Comparison of ENCODE assay signal across 12 cellular contexts in genomic region chr13:76745246-76746200, GRCh38.
A peak's percentile ranks its signal among the peaks of the same experiment; 100 is the strongest.
DNase-seq lines count a peak whose midpoint lies in the region; ATAC-seq, FAIRE-seq and TF ChIP-seq lines count a peak whose summit lies in the region.
"Had no signal": no experiment of that assay in that cellular context is flagged by ENCODE, and none has a peak within 500 bp of the region (broad histone marks: within the 10 kb centered on the region; RNA-seq: fewer than 3 reads in every experiment).

No MANE protein-coding gene starts in this region.

- H3K9me3 Mint-ChIP-seq in activated T-cell treated with anti-CD3 and anti-CD28 coated beads, Interleukin-2, amount 50 U/mL, for 4 hours, result no peaks in the 10 kb centered on the region

- POLR2A ChIA-PET in endothelial cell of umbilical vein (lab: Charles Lee), result no interaction called here
- POLR2A ChIA-PET in A673 (lab: Charles Lee; ENCODE audit: low non-redundant PET), result no interaction called here

- H3K4me1 Mint-ChIP-seq in activated T-cell treated with anti-CD3 and anti-CD28 coated beads, Interleukin-2, amount 50 U/mL, for 4 hours (ENCODE audit: low read depth), result no peaks in the 10 kb centered on the region

- dilution Hi-C loops in endothelial cell of umbilical vein (cut with MboI; ENCODE audit: extremely low pct_ligation_motif_present, low sequenced_read_pairs), result no loop called here

- peak; percentile 37 for FAIRE-seq in endothelial cell of umbilical vein (lab: Jason Lieb, UNC)
- FAIRE-seq: pancreas had no signal

- H4K20me1 ChIP-seq in endothelial cell of umbilical vein (replicated peaks; ENCODE audit: control insufficient read depth, extremely low read depth, insufficient read depth, low read length), result no peaks in the 10 kb centered on the region

- TF ChIP-seq POLR2A in endothelial cell of umbilical vein (IDR thresholded peaks at IDR 0.05; ENCODE audit: low read depth, low read length), result no peak

- no peaks in the 10 kb centered on the region for H3K9me1 ChIP-seq in endothelial cell of umbilical vein (replicated peaks; ENCODE audit: control insufficient read depth, extremely low read depth, insufficient read depth, low read length)

- no peaks in the 10 kb centered on the region for H3K36me3 Mint-ChIP-seq in activated T-cell treated with anti-CD3 and anti-CD28 coated beads, Interleukin-2, amount 50 U/mL, for 4 hours (ENCODE audit: insufficient read depth)

- TF ChIP-seq CTCF in GM06990 (IDR thresholded peaks at IDR 0.05; ENCODE audit: insufficient read depth, low read length, poor library complexity, severe bottlenecking) (no peak), endothelial cell of umbilical vein (IDR thresholded peaks at IDR 0.05; ENCODE audit: extremely low read depth in 1 of 2, insufficient read depth in 1 of 2, low read depth in 1 of 2, low read length in 2 of 2) (no peak), A673 (conservative IDR thresholded peaks at IDR 0.05; ENCODE audit: low read depth, low read length) (no peak)

- H3K4me3 ChIP-seq in GM06990 (replicated peaks; ENCODE audit: low read depth, low read length) (peak overlapping the region; percentile 41), endothelial cell of umbilical vein (replicated peaks in 1 of 3; ENCODE audit: insufficient read depth in 1 of 3, low read depth in 1 of 3, low read length in 3 of 3) (no peak overlapping the region), A673 (ENCODE audit: low read depth, low read length, poor library complexity, severe bottlenecking) (no peak overlapping the region)
- H3K4me3 ChIP-seq: pancreas, thoracic aorta had no signal

- no peak overlapping the region for H2AFZ ChIP-seq in endothelial cell of umbilical vein (ENCODE audit: low read depth, low read length)

- peaks cover 5% of the 10 kb centered on the region for H3K27me3 Mint-ChIP-seq in activated T-cell treated with anti-CD3 and anti-CD28 coated beads, Interleukin-2, amount 50 U/mL, for 4 hours (ENCODE audit: low read depth)

- no peak overlapping the region for H3K9ac ChIP-seq in endothelial cell of umbilical vein (replicated peaks; ENCODE audit: extremely low read depth, insufficient read depth, low read length)

- no peak overlapping the region for H3K27ac ChIP-seq in endothelial cell of umbilical vein (ENCODE audit: insufficient read depth, low read depth, low read length)
- no peak overlapping the region for H3K27ac ChIP-seq in A673 (ENCODE audit: low read depth, low read length, poor library complexity, severe bottlenecking)
- H3K27ac ChIP-seq: C4-2B, epithelial cell of prostate, thoracic aorta had no signal

- no peaks in the 10 kb centered on the region for H3K9me3 ChIP-seq in endothelial cell of umbilical vein (replicated peaks; ENCODE audit: control insufficient read depth, insufficient read depth, low read length)
- no peaks in the 10 kb centered on the region for H3K9me3 ChIP-seq in A673 (ENCODE audit: low read depth, low read length, poor library complexity, severe bottlenecking)
- H3K9me3 ChIP-seq: pancreas had no signal

- H3K36me3 ChIP-seq in GM06990 (ENCODE audit: control insufficient read depth, insufficient read depth, low read length) (no peaks in the 10 kb centered on the region), endothelial cell of umbilical vein (ENCODE audit: control insufficient read depth in 2 of 2, extremely low read depth in 1 of 2, insufficient read depth in 2 of 2, low read length in 2 of 2) (no peaks in the 10 kb centered on the region), A673 (ENCODE audit: insufficient read depth, low read length, poor library complexity, severe bottlenecking) (no peaks in the 10 kb centered on the region)
- H3K36me3 ChIP-seq: pancreas, thoracic aorta had no signal

- DNase-seq in GM06990 (ENCODE audit: extremely low read depth, insufficient read length) (peak; percentile 76), endothelial cell of umbilical vein (ENCODE audit: low read depth, low spot score) (peak; percentile 60), DMS153 treated with DMSO at 0.1 percent for 48 hours (lab: John Stamatoyannopoulos, UW; ENCODE audit: unreplicated experiment) (no peak), A673 (ENCODE audit: low spot score) (no peak), COLO829 (ENCODE audit: low spot score) (no peak)
- no peak for DNase-seq in activated T-cell treated with anti-CD3 and anti-CD28 coated beads, Interleukin-2, amount 50 U/mL, for 4 hours
- DNase-seq: pancreas had no signal

- intact Hi-C loops in endothelial cell of umbilical vein (cut with micrococcal nuclease), result no loop called here
- intact Hi-C loops in A673 (cut with micrococcal nuclease; ENCODE audit: unreplicated experiment), result no loop called here

- CTCF ChIA-PET in endothelial cell of umbilical vein (lab: Charles Lee), result interaction anchor here (0.9 kb wide), 1 partner anchor 139 kb away, joined by 5 read pairs; no protein-coding TSS in a partner anchor
- CTCF ChIA-PET in A673 (lab: Charles Lee), result no interaction called here

- peak; percentile 88 for ATAC-seq in GM21447 (IDR thresholded peaks at IDR 0.05; ENCODE audit: unreplicated experiment)
- ATAC-seq in HG03439 (IDR thresholded peaks at IDR 0.05; ENCODE audit: unreplicated experiment), result peak; percentile 60
- no peak for ATAC-seq in activated T-cell treated with anti-CD3 and anti-CD28 coated beads, Interleukin-2, amount 50 U/mL, for 4 hours

- no TSS peak for BruUV-seq in endothelial cell of umbilical vein (replicated peaks; lab: Mats Ljungman, UMichigan)
- BruUV-seq in A673 (replicated peaks; lab: Mats Ljungman, UMichigan), result no TSS peak

- no peaks in the 10 kb centered on the region for H3K27me3 ChIP-seq in GM06990 (replicated peaks; ENCODE audit: control insufficient read depth, insufficient read depth, low read length)
- H3K27me3 ChIP-seq in endothelial cell of umbilical vein (ENCODE audit: control insufficient read depth in 2 of 2, insufficient read depth in 2 of 2, low read length in 2 of 2), result no peaks in the 10 kb centered on the region
- no peaks in the 10 kb centered on the region for H3K27me3 ChIP-seq in A673 (replicated peaks; ENCODE audit: insufficient read depth, low read depth, low read length, poor library complexity)
- H3K27me3 ChIP-seq: pancreas had no signal

- H3K4me3 Mint-ChIP-seq in activated T-cell treated with anti-CD3 and anti-CD28 coated beads, Interleukin-2, amount 50 U/mL, for 4 hours, result no peak overlapping the region

- H3K4me1 ChIP-seq in endothelial cell of umbilical vein (ENCODE audit: control insufficient read depth, extremely low read depth, insufficient read depth, low read length), result peaks cover 7% of the 10 kb centered on the region
- H3K4me1 ChIP-seq in A673 (ENCODE audit: insufficient read depth, low read length, poor library complexity, severe bottlenecking), result no peaks in the 10 kb centered on the region
- H3K4me1 ChIP-seq: pancreas had no signal

- peak overlapping the region; percentile 28 for H3K4me2 ChIP-seq in endothelial cell of umbilical vein (ENCODE audit: insufficient read depth, low read length)

- H3K79me2 ChIP-seq in endothelial cell of umbilical vein (ENCODE audit: control insufficient read depth, insufficient read depth, low read length), result no peaks in the 10 kb centered on the region

TF ChIP-seq in endothelial cell of umbilical vein, 7 proteins besides CTCF, POLR2A, EP300 and RAD21:
- TF ChIP-seq JUN (IDR thresholded peaks at IDR 0.05; ENCODE audit: borderline replicate concordance, insufficient read depth, insufficient read length, low read depth), result no peak
- TF ChIP-seq POLR2AphosphoS5 (IDR thresholded peaks at IDR 0.05; ENCODE audit: insufficient read depth, low read depth, low read length), result no peak
- TF ChIP-seq MYC (IDR thresholded peaks at IDR 0.05; ENCODE audit: low read depth, low read length), result no peak
- TF ChIP-seq, protein P1, sequence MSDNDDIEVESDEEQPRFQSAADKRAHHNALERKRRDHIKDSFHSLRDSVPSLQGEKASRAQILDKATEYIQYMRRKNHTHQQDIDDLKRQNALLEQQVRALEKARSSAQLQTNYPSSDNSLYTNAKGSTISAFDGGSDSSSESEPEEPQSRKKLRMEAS (IDR thresholded peaks at IDR 0.05; ENCODE audit: insufficient read depth, insufficient read length), result no peak
- no peak for TF ChIP-seq EZH2 (IDR thresholded peaks at IDR 0.05; ENCODE audit: borderline replicate concordance, low read depth, low read length, severe bottlenecking)
- TF ChIP-seq FOS (IDR thresholded peaks at IDR 0.05; ENCODE audit: borderline replicate concordance, insufficient read depth, low read length), result no peak
- no peak for TF ChIP-seq GATA2 (IDR thresholded peaks at IDR 0.05; ENCODE audit: insufficient read depth, insufficient read length, low read depth, low read length)

Comparison
In these comparisons a context has a peak if more than half of its experiments do, and no peak if none do; other contexts are left out.
1. DNase-seq: peak in GM06990 (single experiment) and endothelial cell of umbilical vein (single experiment); none in DMS153 treated with DMSO at 0.1 percent for 48 hours (single experiment), activated T-cell treated with anti-CD3 and anti-CD28 coated beads, Interleukin-2, amount 50 U/mL, for 4 hours (single experiment), A673 (single experiment) and COLO829 (single experiment).
2. ATAC-seq: peak in GM21447 (single experiment) and HG03439 (single experiment); none in activated T-cell treated with anti-CD3 and anti-CD28 coated beads, Interleukin-2, amount 50 U/mL, for 4 hours (0 of 2).